Comparison of ENCODE assay signal across 14 cellular contexts in genomic region chr11:15507592-15507991, GRCh38.
DNase-seq lines count a peak whose midpoint lies in the region; ATAC-seq, FAIRE-seq and TF ChIP-seq lines count a peak whose summit lies in the region.
"Had no signal": no experiment of that assay in that cellular context is flagged by ENCODE, and none has a peak within 500 bp of the region (broad histone marks: within the 10 kb centered on the region; RNA-seq: fewer than 3 reads in every experiment).

No MANE protein-coding gene starts in this region.

- peak; percentile 13 for DNase-seq in BJ (ENCODE audit: low read depth)
- DNase-seq in HuH-7 (ENCODE audit: low spot score), result peak; percentile 6
- peak; percentile 76 for DNase-seq in SW480 (ENCODE audit: low spot score)
- peak; percentile 55 for DNase-seq in kidney tubule cell (ENCODE audit: low spot score)
- no peak for DNase-seq in activated effector memory CD4-positive, alpha-beta T cell treated with Interleukin-2 at 50 U/mL for 16 hours
- DNase-seq in effector CD8-positive, alpha-beta T cell (lab: John Stamatoyannopoulos, UW), result no peak
- no peak for DNase-seq in frontal cortex (ENCODE audit: low spot score in 2 of 2)
- DNase-seq: activated CD4-positive, alpha-beta T cell treated with anti-CD3 and anti-CD28 coated beads, Interleukin-2, amount 50 U/mL, for 1 hour; anterior cingulate cortex; stimulated activated CD4-positive, alpha-beta T cell treated with anti-CD3 and anti-CD28 coated beads, Interleukin-4, amount 100 ng/mL, for 24 hours had no signal

- no peak for ATAC-seq in HG03135 (IDR thresholded peaks at IDR 0.05; ENCODE audit: unreplicated experiment)
- ATAC-seq: gastroesophageal sphincter; stimulated activated effector memory CD8-positive, alpha-beta T cell treated with anti-CD3 and anti-CD28 coated beads, Interleukin-12 subunit alpha, Interleukin-12 subunit beta, amount 100 ng/mL, for 72 hours had no signal

- POLR2A ChIA-PET in BJ (lab: Charles Lee), result no interaction called here

- no peak overlapping the region for H3K4me3 ChIP-seq in BJ (ENCODE audit: low read depth, low read length)
- H3K4me3 ChIP-seq: gastroesophageal sphincter, vagina had no signal

- CTCF ChIA-PET in BJ (lab: Yijun Ruan, JAX), result no interaction called here

- no peaks in the 10 kb centered on the region for H3K27me3 ChIP-seq in BJ (ENCODE audit: control insufficient read depth, insufficient read depth, low read length)
- H3K27me3 ChIP-seq: gastroesophageal sphincter, vagina had no signal

- no peaks in the 10 kb centered on the region for H3K36me3 ChIP-seq in BJ (ENCODE audit: control insufficient read depth, insufficient read depth, low read length)
- H3K36me3 ChIP-seq: gastroesophageal sphincter, vagina had no signal

- TF ChIP-seq CTCF in BJ (IDR thresholded peaks at IDR 0.05; ENCODE audit: insufficient read depth, low read depth, low read length), result no peak

- FAIRE-seq in frontal cortex (lab: Jason Lieb, UNC), result no peak

Comparison
In these comparisons a context has a peak if more than half of its experiments do, and no peak if none do; other contexts are left out.
1. DNase-seq: peak in BJ (single experiment), HuH-7 (single experiment), SW480 (single experiment) and kidney tubule cell (single experiment); none in activated effector memory CD4-positive, alpha-beta T cell treated with Interleukin-2 at 50 U/mL for 16 hours (single experiment), effector CD8-positive, alpha-beta T cell (single experiment) and frontal cortex (0 of 2).